ENCODE assay signal across 20 cellular contexts in genomic region chr10:123398756-123399155, GRCh38.
"Had no signal": no experiment of that assay in that cellular context is flagged by ENCODE, and none has a peak within 500 bp of the region (broad histone marks: within the 10 kb centered on the region; RNA-seq: fewer than 3 reads in every experiment).

No MANE protein-coding gene starts in this region.

- H3K4me3 ChIP-seq: dorsolateral prefrontal cortex, heart left ventricle, lung, neural progenitor cell, ovary, right atrium auricular region, sigmoid colon, skin epidermis, tibial artery, upper lobe of left lung, uterus had no signal

- H3K27ac ChIP-seq: dorsolateral prefrontal cortex, heart left ventricle, neural progenitor cell, ovary, right atrium auricular region, sigmoid colon, skin epidermis, tibial artery, upper lobe of left lung, uterus had no signal

- H3K4me1 ChIP-seq: heart left ventricle, right atrium auricular region, sigmoid colon, tibial artery, upper lobe of left lung, uterus had no signal

- H3K4me3 Mint-ChIP-seq: natural killer cell treated with Interleukin-12 subunit alpha and Interleukin-12 subunit beta and Interleukin-15 and Interleukin-18, amount 100 ng/mL, for 72 hours; neural progenitor cell; stimulated activated naive CD8-positive, alpha-beta T cell treated with anti-CD3 and anti-CD28 coated beads, Interleukin-15, Interleukin-2, amounts not matched to agents 100 ng/mL and 50 ng/mL, for 24 hours had no signal

- ATAC-seq: esophagus mucosa; heart left ventricle; left colon; left ventricle myocardium superior; natural killer cell treated with Interleukin-12 subunit alpha and Interleukin-12 subunit beta and Interleukin-15 and Interleukin-18, amount 100 ng/mL, for 72 hours had no signal

- H3K27ac Mint-ChIP-seq: natural killer cell treated with Interleukin-12 subunit alpha and Interleukin-12 subunit beta and Interleukin-15 and Interleukin-18, amount 100 ng/mL, for 72 hours; neural progenitor cell; stimulated activated naive CD8-positive, alpha-beta T cell treated with anti-CD3 and anti-CD28 coated beads, Interleukin-15, Interleukin-2, amounts not matched to agents 100 ng/mL and 50 ng/mL, for 24 hours had no signal

- H3K9ac ChIP-seq: neural progenitor cell had no signal

- H2AFZ ChIP-seq: neural progenitor cell had no signal

- H3K4me2 ChIP-seq: neural progenitor cell had no signal

- DNase-seq: dorsolateral prefrontal cortex; effector CD8-positive, alpha-beta T cell; heart left ventricle; hippocampal formation; left colon; left ventricle myocardium superior; mesenchymal stem cell; midbrain; ovary; sigmoid colon; tibial artery; upper lobe of left lung; uterus had no signal

- H3K36me3 Mint-ChIP-seq: natural killer cell treated with Interleukin-12 subunit alpha and Interleukin-12 subunit beta and Interleukin-15 and Interleukin-18, amount 100 ng/mL, for 72 hours; neural progenitor cell had no signal

- H3K27me3 ChIP-seq: dorsolateral prefrontal cortex, heart left ventricle, neural progenitor cell, ovary, right atrium auricular region, sigmoid colon, tibial artery, upper lobe of left lung, uterus had no signal

- H3K27me3 Mint-ChIP-seq: natural killer cell treated with Interleukin-12 subunit alpha and Interleukin-12 subunit beta and Interleukin-15 and Interleukin-18, amount 100 ng/mL, for 72 hours; stimulated activated naive CD8-positive, alpha-beta T cell treated with anti-CD3 and anti-CD28 coated beads, Interleukin-15, Interleukin-2, amounts not matched to agents 100 ng/mL and 50 ng/mL, for 24 hours had no signal

- H3K36me3 ChIP-seq: heart left ventricle, neural progenitor cell, ovary, right atrium auricular region, sigmoid colon, tibial artery, upper lobe of left lung, uterus had no signal

- H3K9me3 ChIP-seq: sigmoid colon, tibial artery, upper lobe of left lung, uterus had no signal

- H3K9me3 Mint-ChIP-seq: natural killer cell treated with Interleukin-12 subunit alpha and Interleukin-12 subunit beta and Interleukin-15 and Interleukin-18, amount 100 ng/mL, for 72 hours had no signal
